16 cellular contexts compared by ENCODE assay signal in genomic region chr7:70133291-70133690, GRCh38.
"Had no signal": no experiment of that assay in that cellular context is flagged by ENCODE, and none has a peak within 500 bp of the region (broad histone marks: within the 10 kb centered on the region; RNA-seq: fewer than 3 reads in every experiment).

No MANE protein-coding gene starts in this region.

- H3K4me3 ChIP-seq: breast epithelium, esophagus muscularis mucosa, gastrocnemius medialis, stomach, transverse colon had no signal

- H3K36me3 Mint-ChIP-seq: activated naive CD4-positive, alpha-beta T cell treated with anti-CD3 and anti-CD28 coated beads, Interleukin-2, amount 50 U/mL, for 24 hours; WTC11 had no signal

- H3K27ac ChIP-seq: breast epithelium, esophagus muscularis mucosa, gastrocnemius medialis, stomach, transverse colon had no signal

- H3K27me3 Mint-ChIP-seq: activated naive CD4-positive, alpha-beta T cell treated with anti-CD3 and anti-CD28 coated beads, Interleukin-2, amount 50 U/mL, for 24 hours; central memory CD8-positive, alpha-beta T cell; stimulated activated memory B cell treated with anti-CD40 and anti-IgM and Interleukin-4, amounts not matched to agents 10 μg/mL and 1 μg/mL and 100 μg/mL, for 72 hours had no signal

- H3K27ac Mint-ChIP-seq: activated naive CD4-positive, alpha-beta T cell treated with anti-CD3 and anti-CD28 coated beads, Interleukin-2, amount 50 U/mL, for 24 hours; stimulated activated memory B cell treated with anti-CD40 and anti-IgM and Interleukin-4, amounts not matched to agents 10 μg/mL and 1 μg/mL and 100 μg/mL, for 72 hours; WTC11 had no signal

- DNase-seq: activated gamma-delta T cell treated with Interleukin-2 at 50 U/mL for 16 hours; activated T-cell treated with anti-CD3 and anti-CD28 coated beads, Interleukin-2, amount 50 U/mL, for 1 hour; gastrocnemius medialis; occipital lobe; small intestine; stimulated activated CD4-positive, alpha-beta T cell treated with anti-CD3 and anti-CD28 coated beads, Interleukin-15, amount 100 ng/mL, for 24 hours; stomach; transverse colon had no signal

- H3K36me3 ChIP-seq: breast epithelium, esophagus muscularis mucosa, gastrocnemius medialis, stomach, transverse colon had no signal

- H3K4me1 ChIP-seq: breast epithelium, transverse colon had no signal

- H3K27me3 ChIP-seq: breast epithelium, esophagus muscularis mucosa, gastrocnemius medialis, stomach, transverse colon had no signal

- H3K4me3 Mint-ChIP-seq: activated naive CD4-positive, alpha-beta T cell treated with anti-CD3 and anti-CD28 coated beads, Interleukin-2, amount 50 U/mL, for 24 hours; central memory CD8-positive, alpha-beta T cell; nephron; stimulated activated memory B cell treated with anti-CD40 and anti-IgM and Interleukin-4, amounts not matched to agents 10 μg/mL and 1 μg/mL and 100 μg/mL, for 72 hours; WTC11 had no signal

- ATAC-seq: gastrocnemius medialis; sciatic nerve; stimulated activated memory B cell treated with anti-CD40 and anti-IgM and Interleukin-4, amounts not matched to agents 10 μg/mL and 1 μg/mL and 100 μg/mL, for 72 hours; WTC11 had no signal

- H3K9me3 Mint-ChIP-seq: central memory CD8-positive, alpha-beta T cell; nephron; stimulated activated memory B cell treated with anti-CD40 and anti-IgM and Interleukin-4, amounts not matched to agents 10 μg/mL and 1 μg/mL and 100 μg/mL, for 72 hours; WTC11 had no signal

- H3K9me3 ChIP-seq: breast epithelium, esophagus muscularis mucosa, gastrocnemius medialis, stomach, transverse colon had no signal

- H3K4me1 Mint-ChIP-seq: activated naive CD4-positive, alpha-beta T cell treated with anti-CD3 and anti-CD28 coated beads, Interleukin-2, amount 50 U/mL, for 24 hours; central memory CD8-positive, alpha-beta T cell; stimulated activated memory B cell treated with anti-CD40 and anti-IgM and Interleukin-4, amounts not matched to agents 10 μg/mL and 1 μg/mL and 100 μg/mL, for 72 hours had no signal
